Comparison of ENCODE assay signal across 7 cellular contexts in the genomic region with DNA sequence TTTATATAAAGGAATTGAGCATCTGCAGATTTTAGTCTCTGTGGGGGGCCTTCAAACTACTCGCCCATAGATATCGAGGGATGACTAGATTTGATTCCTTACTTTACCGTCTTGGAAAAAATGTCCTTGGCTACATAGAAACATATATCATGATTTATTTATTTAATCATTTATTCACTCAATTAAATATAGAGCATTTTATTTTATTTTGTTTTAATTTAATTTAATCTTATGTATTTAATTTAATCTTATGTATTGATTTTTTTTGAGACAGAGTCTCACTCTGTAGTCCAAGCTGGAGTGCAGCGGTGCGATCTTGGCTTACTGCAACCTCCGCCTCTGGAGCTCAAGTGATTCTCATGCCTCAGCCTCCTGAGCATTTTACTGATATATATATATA.
"Had no signal": no experiment of that assay in that cellular context is flagged by ENCODE, and none has a peak within 500 bp of the region (broad histone marks: within the 10 kb centered on the region; RNA-seq: fewer than 3 reads in every experiment).

No MANE protein-coding gene starts in this region.

- H3K4me3 Mint-ChIP-seq: IgD-negative memory B cell had no signal

- H3K4me1 Mint-ChIP-seq: IgD-negative memory B cell had no signal

- H3K27me3 Mint-ChIP-seq: IgD-negative memory B cell had no signal

- H3K4me3 ChIP-seq: K562 had no signal

- DNase-seq: IMR-90, KBM-7, KG1 had no signal

- H3K27ac Mint-ChIP-seq: IgD-negative memory B cell had no signal

- ATAC-seq: HepG2, K562 had no signal

- H3K27ac ChIP-seq: HL-60 had no signal
